ENCODE assay signal across 27 cellular contexts in genomic region chr11:45565589-45565988, GRCh38.
"Had no signal": no experiment of that assay in that cellular context is flagged by ENCODE, and none has a peak within 500 bp of the region (broad histone marks: within the 10 kb centered on the region; RNA-seq: fewer than 3 reads in every experiment).

No MANE protein-coding gene starts in this region.

- ATAC-seq: stimulated activated effector memory CD8-positive, alpha-beta T cell treated with anti-CD3 and anti-CD28 coated beads, Interleukin-12 subunit alpha, Interleukin-12 subunit beta, amount 100 ng/mL, for 72 hours; stimulated activated memory B cell treated with anti-CD40 and anti-IgM and Interleukin-4, amounts not matched to agents 10 μg/mL and 1 μg/mL and 100 μg/mL, for 72 hours; stimulated activated naive B cell treated with anti-CD40 and anti-IgM and Interleukin-4, amounts not matched to agents 10 μg/mL and 1 μg/mL and 100 μg/mL, for 72 hours; stimulated activated naive CD8-positive, alpha-beta T cell treated with anti-CD3 and anti-CD28 coated beads, Interleukin-15, amount 100 ng/mL, for 72 hours; stimulated activated naive CD8-positive, alpha-beta T cell treated with anti-CD3 and anti-CD28 coated beads, Interleukin-15, Interleukin-2, amounts not matched to agents 100 U/mL and 50 U/mL, for 24 hours; upper lobe of right lung had no signal

- H3K4me3 ChIP-seq: stomach, suprapubic skin, testis, thoracic aorta, thyroid gland, tibial artery, tibial nerve, transverse colon, upper lobe of left lung, upper lobe of right lung, uterus, vagina had no signal

- H3K9me3 ChIP-seq: stomach, suprapubic skin, testis, thoracic aorta, thyroid gland, tibial artery, tibial nerve, transverse colon, upper lobe of left lung, upper lobe of right lung, uterus, vagina had no signal

- H3K4me1 ChIP-seq: stomach, tibial artery, tibial nerve, transverse colon, upper lobe of left lung, upper lobe of right lung, uterus had no signal

- H3K36me3 ChIP-seq: stomach, suprapubic skin, thoracic aorta, thyroid gland, tibial artery, tibial nerve, transverse colon, upper lobe of left lung, upper lobe of right lung, uterus, vagina had no signal

- DNase-seq: stimulated activated CD4-positive, alpha-beta T cell treated with anti-CD3 and anti-CD28 coated beads, Interleukin-2, amount 100 ng/mL, for 48 hours; stimulated activated CD4-positive, alpha-beta T cell treated with anti-CD3 and anti-CD28 coated beads, Interleukin-4, amount 100 ng/mL, for 1 hour; stimulated activated CD4-positive, alpha-beta T cell treated with anti-CD3 and anti-CD28 coated beads, Interleukin-4, amount 100 ng/mL, for 24 hours; stimulated activated CD4-positive, alpha-beta T cell treated with anti-CD3 and anti-CD28 coated beads, Interleukin-4, amount 100 ng/mL, for 4 hours; stimulated activated CD8-positive, alpha-beta memory T cell treated with anti-CD3 and anti-CD28 coated beads, Interleukin-4, amount 100 ng/mL, for 48 hours; stimulated activated naive B cell treated with anti-CD40 and anti-IgM and Interleukin-4, amounts not matched to agents 10 μg/mL and 1 μg/mL and 100 μg/mL, for 72 hours; stimulated activated naive CD4-positive, alpha-beta T cell; stimulated activated naive CD4-positive, alpha-beta T cell treated with Interleukin-2 at 50 U/mL for 16 hours; stimulated activated naive CD8-positive, alpha-beta T cell treated with anti-CD3 and anti-CD28 coated beads, Interleukin-15, amount 100 ng/mL, for 72 hours; stimulated activated naive CD8-positive, alpha-beta T cell treated with anti-CD3 and anti-CD28 coated beads, Interleukin-15, Interleukin-2, amounts not matched to agents 100 U/mL and 50 U/mL, for 24 hours; stomach; substantia nigra; testis; thyroid gland; tibial artery; transverse colon; trophoblast cell; upper lobe of left lung; upper lobe of right lung; uterus had no signal

- FAIRE-seq: urothelium cell line had no signal

- H3K27me3 ChIP-seq: testis, thyroid gland, tibial nerve, upper lobe of left lung, upper lobe of right lung, uterus, vagina had no signal

- H3K27ac ChIP-seq: stomach, suprapubic skin, testis, thoracic aorta, thyroid gland, tibial artery, tibial nerve, transverse colon, upper lobe of left lung, upper lobe of right lung, uterus, vagina had no signal
